ENCODE assay signal across 13 cellular contexts in genomic region chr6:47111685-47112084, GRCh38.
DNase-seq lines count a peak whose midpoint lies in the region; ATAC-seq, FAIRE-seq and TF ChIP-seq lines count a peak whose summit lies in the region.
"Had no signal": no experiment of that assay in that cellular context is flagged by ENCODE, and none has a peak within 500 bp of the region (broad histone marks: within the 10 kb centered on the region; RNA-seq: fewer than 3 reads in every experiment).

No MANE protein-coding gene starts in this region.

- H3K9me3 ChIP-seq in PC-3 (ENCODE audit: low read length) (no peaks in the 10 kb centered on the region), endothelial cell of umbilical vein (replicated peaks; ENCODE audit: control insufficient read depth, insufficient read depth, low read length) (no peaks in the 10 kb centered on the region), neural progenitor cell (ENCODE audit: low read depth) (no peaks in the 10 kb centered on the region)

- H3K4me1 ChIP-seq in GM23338 (ENCODE audit: insufficient read depth) (peaks cover 11% of the 10 kb centered on the region; the same call in 1 of the 2 replicates), PC-3 (ENCODE audit: insufficient read depth, low read length) (peaks cover 29% of the 10 kb centered on the region), endothelial cell of umbilical vein (ENCODE audit: control insufficient read depth, extremely low read depth, insufficient read depth, low read length) (no peaks in the 10 kb centered on the region), neural progenitor cell (peaks cover 6% of the 10 kb centered on the region)

- DNase-seq in GM23338 (ENCODE audit: low spot score) (peak; percentile 51), PC-3 (peak; percentile 62), endothelial cell of umbilical vein (ENCODE audit: low read depth, low spot score) (peak; percentile 58), neural progenitor cell (ENCODE audit: low spot score) (no peak), COLO829 (ENCODE audit: low spot score) (no peak), cardiac septum (ENCODE audit: low spot score) (no peak), NCI-H1105 treated with DMSO at 0.1 percent for 48 hours (lab: John Stamatoyannopoulos, UW) (no peak)
- DNase-seq: activated CD4-positive, alpha-beta T cell treated with anti-CD3 and anti-CD28 coated beads, Interleukin-2, amount 10 ng/mL, durations not matched to agents 24 days and 14 days; caudate nucleus; NCI-H2029; stimulated activated CD4-positive, alpha-beta T cell treated with anti-CD3 and anti-CD28 coated beads, Interleukin-15, amount 100 ng/mL, for 24 hours had no signal

- H3K4me1 Mint-ChIP-seq in GM23338 (peaks cover 28% of the 10 kb centered on the region), neural progenitor cell (peaks cover 20% of the 10 kb centered on the region)

- TF ChIP-seq CTCF in GM23338 (conservative IDR thresholded peaks at IDR 0.05; ENCODE audit: low read depth in 2 of 2) (no peak), PC-3 (conservative IDR thresholded peaks at IDR 0.05; ENCODE audit: low read depth, low read length) (no peak), endothelial cell of umbilical vein (IDR thresholded peaks at IDR 0.05; ENCODE audit: extremely low read depth in 1 of 2, insufficient read depth in 1 of 2, low read depth in 1 of 2, low read length in 2 of 2) (no peak), neural progenitor cell (IDR thresholded peaks at IDR 0.05) (no peak)

- POLR2A ChIA-PET in PC-3 (lab: Charles Lee; ENCODE audit: unreplicated experiment) (no interaction called here), endothelial cell of umbilical vein (lab: Charles Lee) (no interaction called here)

- H4K20me1 ChIP-seq in GM23338 (replicated peaks; ENCODE audit: insufficient read depth) (no peaks in the 10 kb centered on the region), PC-3 (ENCODE audit: low read length) (no peaks in the 10 kb centered on the region), endothelial cell of umbilical vein (replicated peaks; ENCODE audit: control insufficient read depth, extremely low read depth, insufficient read depth, low read length) (no peaks in the 10 kb centered on the region), neural progenitor cell (ENCODE audit: low read depth) (no peaks in the 10 kb centered on the region)

- peak; percentile 56 for FAIRE-seq in endothelial cell of umbilical vein (lab: Jason Lieb, UNC)

- no peaks in the 10 kb centered on the region for H3K36me3 Mint-ChIP-seq in GM23338 (ENCODE audit: low read depth)
- H3K36me3 Mint-ChIP-seq in neural progenitor cell, result no peaks in the 10 kb centered on the region

- intact Hi-C loops in PC-3 (cut with micrococcal nuclease), result no loop called here
- intact Hi-C loops in endothelial cell of umbilical vein (cut with micrococcal nuclease), result no loop called here
- intact Hi-C loops in cardiac septum (cut with DNase I), result no loop called here

- no peaks in the 10 kb centered on the region for H3K9me1 ChIP-seq in endothelial cell of umbilical vein (replicated peaks; ENCODE audit: control insufficient read depth, extremely low read depth, insufficient read depth, low read length)

- H3K9ac ChIP-seq in PC-3 (ENCODE audit: low read length) (no peak overlapping the region), endothelial cell of umbilical vein (replicated peaks; ENCODE audit: extremely low read depth, insufficient read depth, low read length) (no peak overlapping the region), neural progenitor cell (no peak overlapping the region)

- H3K9me3 Mint-ChIP-seq in GM23338 (peaks cover 2% of the 10 kb centered on the region; the same call in 1 of the 3 replicates), neural progenitor cell (no peaks in the 10 kb centered on the region)
- H3K9me3 Mint-ChIP-seq: activated CD4-positive, alpha-beta T cell treated with anti-CD3 and anti-CD28 coated beads, Interleukin-2, amount 10 ng/mL, durations not matched to agents 24 days and 14 days; T-helper 1 cell treated with Interleukin-12 subunit alpha and Interleukin-12 subunit beta and Interleukin-4 antibody, amounts not matched to agents 30 μg/mL and 1 μg/mL, for 36 hours had no signal

- no peaks in the 10 kb centered on the region for H3K27me3 ChIP-seq in GM23338 (ENCODE audit: insufficient read depth)
- H3K27me3 ChIP-seq in PC-3 (ENCODE audit: low read length), result no peaks in the 10 kb centered on the region
- peaks cover 0 to 1% of the 10 kb centered on the region in 2 experiments for H3K27me3 ChIP-seq in endothelial cell of umbilical vein (ENCODE audit: control insufficient read depth in 2 of 2, insufficient read depth in 2 of 2, low read length in 2 of 2)
- no peaks in the 10 kb centered on the region for H3K27me3 ChIP-seq in neural progenitor cell

- no TSS peak for BruUV-seq in PC-3 (replicated peaks; lab: Mats Ljungman, UMichigan)
- no TSS peak for BruUV-seq in endothelial cell of umbilical vein (replicated peaks; lab: Mats Ljungman, UMichigan)

- H3K4me2 ChIP-seq in GM23338 (no peak overlapping the region), PC-3 (ENCODE audit: low read length) (no peak overlapping the region; the same call in 1 of the 2 replicates), endothelial cell of umbilical vein (ENCODE audit: insufficient read depth, low read length) (no peak overlapping the region), neural progenitor cell (no peak overlapping the region)

- ATAC-seq in GM23338, result peak; percentile 43; the same call in 2 of the 3 replicates
- peak; percentile 47 for ATAC-seq in PC-3
- no peak for ATAC-seq in HG02610 (IDR thresholded peaks at IDR 0.05; ENCODE audit: unreplicated experiment)

- no peak overlapping the region for H2AFZ ChIP-seq in GM23338
- no peak overlapping the region for H2AFZ ChIP-seq in PC-3 (ENCODE audit: low read length)
- no peak overlapping the region for H2AFZ ChIP-seq in endothelial cell of umbilical vein (ENCODE audit: low read depth, low read length)
- no peak overlapping the region for H2AFZ ChIP-seq in neural progenitor cell (replicated peaks)

- H3K4me3 Mint-ChIP-seq in GM23338 (no peak overlapping the region), neural progenitor cell (no peak overlapping the region)
- H3K4me3 Mint-ChIP-seq: activated CD4-positive, alpha-beta T cell treated with anti-CD3 and anti-CD28 coated beads, Interleukin-2, amount 10 ng/mL, durations not matched to agents 24 days and 14 days; T-helper 1 cell treated with Interleukin-12 subunit alpha and Interleukin-12 subunit beta and Interleukin-4 antibody, amounts not matched to agents 30 μg/mL and 1 μg/mL, for 36 hours had no signal

- H3K9me2 ChIP-seq in GM23338 (ENCODE audit: insufficient read depth), result no peaks in the 10 kb centered on the region
- no peaks in the 10 kb centered on the region for H3K9me2 ChIP-seq in PC-3 (replicated peaks; ENCODE audit: low read length)

- H3K27ac ChIP-seq in GM23338 (ENCODE audit: low read depth) (no peak overlapping the region), PC-3 (ENCODE audit: low read length) (peak overlapping the region; percentile 47), endothelial cell of umbilical vein (ENCODE audit: insufficient read depth, low read depth, low read length) (no peak overlapping the region), neural progenitor cell (no peak overlapping the region)

- CTCF ChIA-PET in PC-3 (lab: Charles Lee), result interaction anchor here (0.5 kb wide), 1 partner anchor 14 kb away, joined by 3 read pairs; no protein-coding TSS in a partner anchor
- CTCF ChIA-PET in endothelial cell of umbilical vein (lab: Charles Lee), result interaction anchor here (0.6 to 1.0 kb wide), 2 partner anchors 19 to 40 kb away, joined by 3 read pairs; no protein-coding TSS in a partner anchor

- dilution Hi-C loops in endothelial cell of umbilical vein (cut with MboI; ENCODE audit: extremely low pct_ligation_motif_present, low sequenced_read_pairs), result no loop called here

- no peak overlapping the region for H3K4me3 ChIP-seq in GM23338
- H3K4me3 ChIP-seq in PC-3 (ENCODE audit: low read length), result no peak overlapping the region
- H3K4me3 ChIP-seq in endothelial cell of umbilical vein (replicated peaks in 1 of 3; ENCODE audit: insufficient read depth in 1 of 3, low read depth in 1 of 3, low read length in 3 of 3), result no peak overlapping the region
- H3K4me3 ChIP-seq in neural progenitor cell, result no peak overlapping the region

- no peaks in the 10 kb centered on the region for H3F3A ChIP-seq in GM23338 (replicated peaks; ENCODE audit: low read depth)
- H3F3A ChIP-seq in PC-3 (ENCODE audit: low read length, unreplicated experiment), result no peaks in the 10 kb centered on the region
- H3F3A ChIP-seq in neural progenitor cell (ENCODE audit: low read depth), result no peaks in the 10 kb centered on the region

- no peaks in the 10 kb centered on the region for H3K79me2 ChIP-seq in GM23338 (replicated peaks; ENCODE audit: insufficient read depth)
- no peaks in the 10 kb centered on the region for H3K79me2 ChIP-seq in PC-3 (ENCODE audit: low read length)
- H3K79me2 ChIP-seq in endothelial cell of umbilical vein (ENCODE audit: control insufficient read depth, insufficient read depth, low read length), result no peaks in the 10 kb centered on the region
- H3K79me2 ChIP-seq in neural progenitor cell (ENCODE audit: low read depth), result no peaks in the 10 kb centered on the region

- H3K36me3 ChIP-seq in GM23338 (ENCODE audit: insufficient read depth), result no peaks in the 10 kb centered on the region
- H3K36me3 ChIP-seq in PC-3 (ENCODE audit: low read depth, low read length), result no peaks in the 10 kb centered on the region
- no peaks in the 10 kb centered on the region for H3K36me3 ChIP-seq in endothelial cell of umbilical vein (ENCODE audit: control insufficient read depth in 2 of 2, extremely low read depth in 1 of 2, insufficient read depth in 2 of 2, low read length in 2 of 2)
- H3K36me3 ChIP-seq in neural progenitor cell, result no peaks in the 10 kb centered on the region

- H3K27ac Mint-ChIP-seq in GM23338 (0 out of 2 replicates have a peak overlapping the region, but pooled peaks have one; percentile 9), neural progenitor cell (peak overlapping the region; percentile 70)
- H3K27ac Mint-ChIP-seq: activated CD4-positive, alpha-beta T cell treated with anti-CD3 and anti-CD28 coated beads, Interleukin-2, amount 10 ng/mL, durations not matched to agents 24 days and 14 days; T-helper 1 cell treated with Interleukin-12 subunit alpha and Interleukin-12 subunit beta and Interleukin-4 antibody, amounts not matched to agents 30 μg/mL and 1 μg/mL, for 36 hours had no signal

- H3K27me3 Mint-ChIP-seq in GM23338 (ENCODE audit: insufficient read depth, low read depth, poor library complexity), result no peaks in the 10 kb centered on the region
- H3K27me3 Mint-ChIP-seq in neural progenitor cell (ENCODE audit: insufficient read depth, low read depth), result peaks cover 2% of the 10 kb centered on the region

- TF ChIP-seq POLR2A in endothelial cell of umbilical vein (IDR thresholded peaks at IDR 0.05; ENCODE audit: low read depth, low read length), result no peak

TF ChIP-seq in GM23338, 12 proteins besides CTCF, POLR2A, EP300 and RAD21 (continues in another document):
- TF ChIP-seq EZH2 (IDR thresholded peaks at IDR 0.05; ENCODE audit: low read depth, unreplicated experiment) (no peak), STAT1 (IDR thresholded peaks at IDR 0.05; ENCODE audit: unreplicated experiment) (no peak)

TF ChIP-seq in endothelial cell of umbilical vein, 7 proteins besides CTCF, POLR2A, EP300 and RAD21:
- no peak for TF ChIP-seq FOS (IDR thresholded peaks at IDR 0.05; ENCODE audit: borderline replicate concordance, insufficient read depth, low read length)
- peak; percentile 30 for TF ChIP-seq JUN (IDR thresholded peaks at IDR 0.05; ENCODE audit: borderline replicate concordance, insufficient read depth, insufficient read length, low read depth)

Comparison
In these comparisons a context has a peak if more than half of its experiments do, and no peak if none do; other contexts are left out.
1. DNase-seq: peak in GM23338 (single experiment), PC-3 (single experiment) and endothelial cell of umbilical vein (single experiment); none in neural progenitor cell (single experiment), COLO829 (single experiment), cardiac septum (single experiment) and NCI-H1105 treated with DMSO at 0.1 percent for 48 hours (single experiment).